ENCODE assay signal across 11 cellular contexts in the genomic region with DNA sequence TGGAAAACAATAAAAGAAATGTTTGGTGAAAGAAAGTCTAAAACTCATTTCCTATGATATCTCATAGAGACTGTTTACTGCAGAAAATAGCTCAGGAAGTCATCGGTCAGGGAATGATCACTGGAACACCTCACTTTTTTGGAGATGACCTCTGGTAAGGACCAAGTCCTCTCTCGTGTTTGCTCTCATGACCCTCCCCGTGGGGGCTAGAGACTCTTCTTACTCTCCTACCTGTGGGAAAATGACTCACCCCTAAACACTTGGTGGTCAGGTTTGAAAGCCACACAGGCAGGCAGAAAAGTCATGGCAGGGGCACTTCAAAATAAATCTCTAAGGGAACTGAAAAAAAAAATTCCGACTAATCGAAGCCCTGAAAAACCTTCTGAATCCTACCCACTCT. TPM values are rescaled to one million over a fixed set of nuclear protein-coding genes. Genes with fewer than 3 reads are reported as not detected.
DNase-seq lines count a peak whose midpoint lies in the region; ATAC-seq, FAIRE-seq and TF ChIP-seq lines count a peak whose summit lies in the region.
"Had no signal": no experiment of that assay in that cellular context is flagged by ENCODE, and none has a peak within 500 bp of the region (broad histone marks: within the 10 kb centered on the region; RNA-seq: fewer than 3 reads in every experiment).

No MANE protein-coding gene starts in this region.

- DNase-seq in GM18507 (ENCODE audit: extremely low spot score, insufficient read length, low read depth) (no peak), SW480 (ENCODE audit: low spot score) (peak; percentile 59), osteocyte (ENCODE audit: extremely low spot score, unreplicated experiment) (peak; percentile 66), prostate gland (ENCODE audit: low spot score) (no peak)
- no peak for DNase-seq in activated T-cell treated with anti-CD3 and anti-CD28 coated beads, Interleukin-2, amount 50 U/mL, for 1 hour
- DNase-seq: GOT3 had no signal

- H3K36me3 Mint-ChIP-seq in osteocyte (ENCODE audit: unreplicated experiment) = no peaks in the 10 kb centered on the region

- WGBS in prostate gland = 90% methylated on average over 5 of the region's 5 CpGs
- WGBS in gastroesophageal sphincter (ENCODE audit: low coverage in 1 of 2), 2 donors = 59 to 68% methylated on average over 2 to 5 of the region's 5 CpGs

- peak overlapping the region; percentile 57 for H3K27ac Mint-ChIP-seq in osteocyte (ENCODE audit: unreplicated experiment)

- H3K27me3 ChIP-seq in prostate gland (replicated peaks; ENCODE audit: insufficient read depth) = no peaks in the 10 kb centered on the region
- H3K27me3 ChIP-seq in gastroesophageal sphincter = no peaks in the 10 kb centered on the region
- H3K27me3 ChIP-seq: right lobe of liver, upper lobe of left lung had no signal

- H3K4me1 ChIP-seq in prostate gland (replicated peaks) (no peaks in the 10 kb centered on the region), gastroesophageal sphincter (peaks cover 0 to 8% (median 4%) of the 10 kb centered on the region in 3 donors)

- peaks cover 36% of the 10 kb centered on the region for H3K4me1 Mint-ChIP-seq in osteocyte (ENCODE audit: unreplicated experiment)

- TF ChIP-seq POLR2A in prostate gland (IDR thresholded peaks at IDR 0.05) (no peak), gastroesophageal sphincter (IDR thresholded peaks at IDR 0.05) (no peak)

- intact Hi-C loops in prostate gland (cut with DNase I) = no loop called here

- no peaks in the 10 kb centered on the region for H3K36me3 ChIP-seq in prostate gland
- H3K36me3 ChIP-seq in gastroesophageal sphincter = no peaks in the 10 kb centered on the region
- H3K36me3 ChIP-seq: right lobe of liver, upper lobe of left lung had no signal

- no peaks in the 10 kb centered on the region for H3K9me3 Mint-ChIP-seq in osteocyte (ENCODE audit: unreplicated experiment)

- no peaks in the 10 kb centered on the region for H3K9me3 ChIP-seq in prostate gland
- H3K9me3 ChIP-seq in gastroesophageal sphincter = no peaks in the 10 kb centered on the region
- H3K9me3 ChIP-seq: right lobe of liver, upper lobe of left lung had no signal

- H3K27me3 Mint-ChIP-seq in osteocyte (ENCODE audit: unreplicated experiment) = peaks cover 9% of the 10 kb centered on the region

- ATAC-seq in HG02610 (IDR thresholded peaks at IDR 0.05; ENCODE audit: unreplicated experiment) (peak; percentile 59), HG03039 (IDR thresholded peaks at IDR 0.05; ENCODE audit: unreplicated experiment) (no peak), gastroesophageal sphincter (no peak)

- peak overlapping the region; percentile 26 for H3K4me3 Mint-ChIP-seq in osteocyte (ENCODE audit: unreplicated experiment)

- TF ChIP-seq CTCF in osteocyte (IDR thresholded peaks at IDR 0.05) (no peak), prostate gland (IDR thresholded peaks at IDR 0.05) (no peak), gastroesophageal sphincter (IDR thresholded peaks at IDR 0.05) (no peak)

- H3K4me3 ChIP-seq in prostate gland = no peak overlapping the region
- no peak overlapping the region for H3K4me3 ChIP-seq in gastroesophageal sphincter
- H3K4me3 ChIP-seq: right lobe of liver had no signal

- no peak overlapping the region for H3K27ac ChIP-seq in prostate gland
- no peak overlapping the region for H3K27ac ChIP-seq in gastroesophageal sphincter
- H3K27ac ChIP-seq: right lobe of liver had no signal

- TF ChIP-seq EP300 in gastroesophageal sphincter (IDR thresholded peaks at IDR 0.05) = no peak

- peak; percentile 65 for FAIRE-seq in GM18507 (lab: Jason Lieb, UNC)

RNA-seq across cellular contexts. Expression of gene FAM240B, which starts 48.2 kb away (rescaled TPM):
- total RNA-seq in osteocyte (not detected in 2 replicates), prostate gland (1 to 10 TPM in 1 of 2 donors, not detected in 1; 2.0 TPM), gastroesophageal sphincter (not detected)
- total RNA-seq: right lobe of liver, upper lobe of left lung had no signal

RNA-seq across cellular contexts. Expression of gene ANKRD18A, which starts 51.4 kb away (rescaled TPM):
- total RNA-seq in osteocyte = 14.2 and 14.6 TPM in 2 replicates
- total RNA-seq in prostate gland = 10 to 100 TPM; 13.9 to 33.7 TPM
- total RNA-seq in gastroesophageal sphincter = under 1 TPM in 2 of 4 donors, not detected in 2; 0.16 to 0.19 TPM

Comparison
In these comparisons a context has a peak if more than half of its experiments do, and no peak if none do; other contexts are left out.
1. DNase-seq: peak in SW480 (single experiment) and osteocyte (single experiment); none in GM18507 (single experiment), activated T-cell treated with anti-CD3 and anti-CD28 coated beads, Interleukin-2, amount 50 U/mL, for 1 hour (single experiment) and prostate gland (single experiment).
2. RNA of gene ANKRD18A, which starts 51.4 kb away (total RNA-seq): 13.9 to 33.7 TPM in prostate gland and 14.2 to 14.6 TPM in osteocyte; 0.16 to 0.19 TPM in gastroesophageal sphincter; every median in the first group is over 10 times any median in the second.